In the genomic region with DNA sequence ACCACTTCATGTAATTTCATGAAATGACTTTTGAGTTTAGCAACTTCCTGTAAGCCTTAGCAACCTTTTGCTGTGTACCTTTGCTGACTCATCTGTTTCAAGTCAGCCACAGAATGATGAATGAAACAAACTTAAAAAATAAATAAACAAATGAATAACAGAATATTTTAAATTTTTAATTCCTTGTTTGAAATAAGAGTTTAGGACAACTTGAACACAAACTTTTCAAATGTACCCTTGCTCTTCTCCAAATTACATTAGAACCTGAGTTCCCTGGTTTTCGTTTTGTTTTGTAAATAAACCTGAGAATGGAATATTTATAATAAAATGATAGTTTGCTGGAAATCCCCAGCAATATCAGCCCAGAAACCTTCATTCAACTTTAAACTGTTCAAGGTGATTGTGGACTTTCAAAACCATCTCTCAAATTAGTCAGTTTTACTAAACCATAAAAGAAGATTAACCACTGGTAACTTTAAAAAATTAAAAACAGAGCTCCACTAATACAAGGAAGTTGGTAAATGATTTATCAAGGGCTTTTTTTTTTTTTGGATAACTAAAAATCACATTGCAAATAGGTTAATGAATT, we compare ENCODE assay signal across 8 cellular contexts. TPM values are rescaled to one million over a fixed set of nuclear protein-coding genes. Genes with fewer than 3 reads are reported as not detected.
DNase-seq lines count a peak whose midpoint lies in the region; ATAC-seq, FAIRE-seq and TF ChIP-seq lines count a peak whose summit lies in the region.
"Had no signal": no experiment of that assay in that cellular context is flagged by ENCODE, and none has a peak within 500 bp of the region (broad histone marks: within the 10 kb centered on the region; RNA-seq: fewer than 3 reads in every experiment).

No MANE protein-coding gene starts in this region.

- H3K27me3 ChIP-seq in adipocyte (replicated peaks; ENCODE audit: control insufficient read depth, insufficient read depth, low read length) (no peaks in the 10 kb centered on the region), parathyroid adenoma (ENCODE audit: control insufficient read depth, insufficient read depth, low read length) (no peaks in the 10 kb centered on the region)

- TF ChIP-seq POLR2A in H54 (IDR thresholded peaks at IDR 0.05; ENCODE audit: low read depth, low read length): no peak

- no peak for FAIRE-seq in H54 (lab: Jason Lieb, UNC)

- ATAC-seq in GM18520 (IDR thresholded peaks at IDR 0.05; ENCODE audit: unreplicated experiment): peak; percentile 92

- H3K4me2 ChIP-seq in parathyroid adenoma (ENCODE audit: low read length): peak overlapping the region; percentile 21

- no peak overlapping the region for H3K27ac ChIP-seq in parathyroid adenoma

- H3K36me3 ChIP-seq in adipocyte (ENCODE audit: control insufficient read depth, insufficient read depth, low read length, severe bottlenecking) (no peaks in the 10 kb centered on the region), parathyroid adenoma (ENCODE audit: control insufficient read depth, insufficient read depth, low read length) (no peaks in the 10 kb centered on the region)

- no peak for TF ChIP-seq CTCF in parathyroid adenoma (IDR thresholded peaks at IDR 0.05)

- POLR2A ChIA-PET in HEK293T (lab: Yijun Ruan, JAX): interaction anchor here (1.2 kb wide), 1 partner anchor 10 kb away, joined by 5 read pairs; a partner anchor contains a TSS

- H3K9me3 ChIP-seq in adipocyte (ENCODE audit: control insufficient read depth, low read length): no peaks in the 10 kb centered on the region
- H3K9me3 ChIP-seq in parathyroid adenoma (ENCODE audit: control insufficient read depth, low read length): no peaks in the 10 kb centered on the region

- H3K9ac ChIP-seq in adipocyte (ENCODE audit: low read length): no peak overlapping the region
- no peak overlapping the region for H3K9ac ChIP-seq in parathyroid adenoma

- H3K4me1 ChIP-seq in adipocyte (ENCODE audit: control insufficient read depth, insufficient read depth, low read length) (no peaks in the 10 kb centered on the region), parathyroid adenoma (peaks cover 3% of the 10 kb centered on the region)

- H3K4me3 ChIP-seq in adipocyte (ENCODE audit: low read length) (no peak overlapping the region), parathyroid adenoma (ENCODE audit: low read depth, low read length) (peak overlapping the region; percentile 32)
- H3K4me3 ChIP-seq: skin epidermis had no signal

- CTCF ChIA-PET in HEK293T (lab: Yijun Ruan, JAX): no interaction called here

- no peak overlapping the region for H2AFZ ChIP-seq in parathyroid adenoma

- H3K79me2 ChIP-seq in parathyroid adenoma: peaks cover 2% of the 10 kb centered on the region

- DNase-seq in H54 (ENCODE audit: insufficient read length, low spot score): peak; percentile 39
- peak; percentile 13 for DNase-seq in LHCN-M2 (ENCODE audit: low read depth)
- DNase-seq in adipocyte (ENCODE audit: low read depth): peak; percentile 49
- DNase-seq in HEK293T (ENCODE audit: extremely low spot score): no peak
- no peak for DNase-seq in epidermal melanocyte (ENCODE audit: insufficient read length, low spot score)

TF ChIP-seq in HEK293T, 16 proteins besides CTCF, POLR2A, EP300 and RAD21:
- TF ChIP-seq CTBP1 (IDR thresholded peaks at IDR 0.05; ENCODE audit: borderline replicate concordance): no peak
- no peak for TF ChIP-seq FOXK2 (IDR thresholded peaks at IDR 0.05)
- TF ChIP-seq ARNT (IDR thresholded peaks at IDR 0.05): no peak
- TF ChIP-seq, protein P1, sequence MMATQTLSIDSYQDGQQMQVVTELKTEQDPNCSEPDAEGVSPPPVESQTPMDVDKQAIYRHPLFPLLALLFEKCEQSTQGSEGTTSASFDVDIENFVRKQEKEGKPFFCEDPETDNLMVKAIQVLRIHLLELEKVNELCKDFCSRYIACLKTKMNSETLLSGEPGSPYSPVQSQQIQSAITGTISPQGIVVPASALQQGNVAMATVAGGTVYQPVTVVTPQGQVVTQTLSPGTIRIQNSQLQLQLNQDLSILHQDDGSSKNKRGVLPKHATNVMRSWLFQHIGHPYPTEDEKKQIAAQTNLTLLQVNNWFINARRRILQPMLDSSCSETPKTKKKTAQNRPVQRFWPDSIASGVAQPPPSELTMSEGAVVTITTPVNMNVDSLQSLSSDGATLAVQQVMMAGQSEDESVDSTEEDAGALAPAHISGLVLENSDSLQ (IDR thresholded peaks at IDR 0.05): no peak
- no peak for TF ChIP-seq HDGF (IDR thresholded peaks at IDR 0.05; ENCODE audit: borderline replicate concordance)
- TF ChIP-seq TARDBP (IDR thresholded peaks at IDR 0.05): no peak
- no peak for TF ChIP-seq NFRKB (IDR thresholded peaks at IDR 0.05)
- TF ChIP-seq ZNF384 (IDR thresholded peaks at IDR 0.05): no peak
- no peak for TF ChIP-seq L3MBTL2 (conservative IDR thresholded peaks at IDR 0.05)

RNA-seq across cellular contexts. Expression of a gene that starts 10.1 kb away (rescaled TPM):
- total RNA-seq in LHCN-M2 (2014; rRNA removed): 3.3 and 3.8 TPM in 2 replicates
- 0.87 TPM for polyA plus RNA-seq in LHCN-M2 (2012)

Comparison
In these comparisons a context has a peak if more than half of its experiments do, and no peak if none do; other contexts are left out.
1. DNase-seq: peak in H54 (single experiment), LHCN-M2 (single experiment) and adipocyte (single experiment); none in HEK293T (single experiment) and epidermal melanocyte (single experiment).